Comparison of ENCODE assay signal across 13 cellular contexts in the genomic region with DNA sequence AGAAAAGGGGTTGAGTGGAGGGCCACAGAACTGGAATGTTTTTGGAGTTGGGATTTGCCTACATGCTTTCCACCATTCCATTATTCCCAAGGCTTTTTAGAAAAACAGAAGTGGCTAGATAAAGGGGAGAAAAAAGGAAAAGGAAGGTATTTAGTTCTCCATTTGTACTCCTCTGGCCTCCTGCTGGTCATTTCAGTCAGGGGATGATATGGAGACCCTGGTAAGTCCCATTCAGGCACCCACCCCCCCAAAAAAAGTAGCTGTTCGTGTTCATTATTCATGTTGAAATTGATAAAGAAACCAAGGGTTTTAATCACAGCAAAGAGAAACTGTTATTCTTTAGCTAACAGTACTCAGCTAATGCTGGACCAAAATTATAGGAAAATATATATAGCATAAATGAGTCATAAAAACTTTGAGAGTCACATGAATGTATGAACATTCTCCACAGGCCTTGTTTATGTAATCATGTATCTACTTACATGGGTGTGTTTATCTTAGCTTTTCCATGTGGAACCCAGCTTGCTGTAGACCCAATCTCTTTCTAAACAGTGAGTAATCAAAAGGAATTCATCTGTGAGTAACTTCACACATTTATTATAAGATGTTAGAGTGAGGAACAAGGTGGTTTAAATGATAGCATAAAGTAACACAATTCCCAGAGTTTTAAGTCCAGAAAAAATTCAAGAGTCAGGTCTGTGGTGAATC.
DNase-seq lines count a peak whose midpoint lies in the region; ATAC-seq and TF ChIP-seq lines count a peak whose summit lies in the region.
"Had no signal": no experiment of that assay in that cellular context is flagged by ENCODE, and none has a peak within 500 bp of the region (broad histone marks: within the 10 kb centered on the region; RNA-seq: fewer than 3 reads in every experiment).

No MANE protein-coding gene starts in this region.

- ATAC-seq in HG02588 (IDR thresholded peaks at IDR 0.05; ENCODE audit: unreplicated experiment) (no peak), GM21529 (IDR thresholded peaks at IDR 0.05; ENCODE audit: unreplicated experiment) (no peak), HG03442 (IDR thresholded peaks at IDR 0.05; ENCODE audit: unreplicated experiment) (no peak)
- ATAC-seq: natural killer cell had no signal

- intact Hi-C loops in dorsolateral prefrontal cortex (cut with DNase I) (no loop called here), A673 (cut with micrococcal nuclease; ENCODE audit: unreplicated experiment) (no loop called here)

- BruUV-seq in A673 (replicated peaks; lab: Mats Ljungman, UMichigan), result no TSS peak

- H3K4me1 ChIP-seq in muscle layer of duodenum (ENCODE audit: control insufficient read depth in 1 of 2, insufficient read depth in 2 of 2, low read length in 2 of 2) (peaks cover 0 to 6% of the 10 kb centered on the region in 2 donors), A673 (ENCODE audit: insufficient read depth, low read length, poor library complexity, severe bottlenecking) (no peaks in the 10 kb centered on the region)
- H3K4me1 ChIP-seq: Peyer's patch had no signal

- DNase-seq in BJ (ENCODE audit: low read depth) (peak; percentile 78), NCI-H69 (lab: John Stamatoyannopoulos, UW) (peak; percentile 27), dorsolateral prefrontal cortex (no peak), A673 (ENCODE audit: low spot score) (no peak)
- DNase-seq: activated naive CD8-positive, alpha-beta T cell treated with anti-CD3 and anti-CD28 coated beads, Interleukin-2, amount 10 ng/mL, durations not matched to agents 7 days and 5 days; natural killer cell; NCI-H2029 treated with DMSO at 0.1 percent for 48 hours; Peyer's patch; small intestine had no signal

- H3K36me3 ChIP-seq in BJ (ENCODE audit: control insufficient read depth, insufficient read depth, low read length) (no peaks in the 10 kb centered on the region), muscle layer of duodenum (ENCODE audit: control insufficient read depth in 1 of 2, insufficient read depth in 2 of 2, low read length in 2 of 2) (no peaks in the 10 kb centered on the region), A673 (ENCODE audit: insufficient read depth, low read length, poor library complexity, severe bottlenecking) (no peaks in the 10 kb centered on the region)
- H3K36me3 ChIP-seq: Peyer's patch had no signal

- H3K27ac ChIP-seq in dorsolateral prefrontal cortex (peak overlapping the region in 50 of 59 donors; percentile 1 to 87 (median 61)), muscle layer of duodenum (ENCODE audit: low read length) (peak overlapping the region; percentile 56), A673 (ENCODE audit: low read depth, low read length, poor library complexity, severe bottlenecking) (no peak overlapping the region)
- H3K27ac ChIP-seq: Peyer's patch had no signal

- peaks cover 0 to 2% of the 10 kb centered on the region in 2 donors for H3K9me3 ChIP-seq in muscle layer of duodenum (ENCODE audit: control insufficient read depth in 1 of 2, low read length in 2 of 2)
- no peaks in the 10 kb centered on the region for H3K9me3 ChIP-seq in A673 (ENCODE audit: low read depth, low read length, poor library complexity, severe bottlenecking)

- CTCF ChIA-PET in BJ (lab: Yijun Ruan, JAX) (no interaction called here), A673 (lab: Charles Lee) (no interaction called here)

- H3K27me3 ChIP-seq in BJ (ENCODE audit: control insufficient read depth, insufficient read depth, low read length), result no peaks in the 10 kb centered on the region
- no peaks in the 10 kb centered on the region for H3K27me3 ChIP-seq in dorsolateral prefrontal cortex
- no peaks in the 10 kb centered on the region for H3K27me3 ChIP-seq in muscle layer of duodenum (ENCODE audit: low read depth, low read length)
- no peaks in the 10 kb centered on the region for H3K27me3 ChIP-seq in A673 (replicated peaks; ENCODE audit: insufficient read depth, low read depth, low read length, poor library complexity)
- H3K27me3 ChIP-seq: Peyer's patch had no signal

- no peak for TF ChIP-seq CTCF in BJ (IDR thresholded peaks at IDR 0.05; ENCODE audit: insufficient read depth, low read depth, low read length)
- peak in 2 of 56 donors; percentile 7 to 9 for TF ChIP-seq CTCF in dorsolateral prefrontal cortex (IDR thresholded peaks at IDR 0.05 in 54 of 56, conservative IDR thresholded peaks at IDR 0.05 in 2 of 56; ENCODE audit: low read depth in 1 of 56, partially characterized antibody in 56 of 56)
- TF ChIP-seq CTCF in A673 (conservative IDR thresholded peaks at IDR 0.05; ENCODE audit: low read depth, low read length), result no peak

- POLR2A ChIA-PET in BJ (lab: Charles Lee) (no interaction called here), A673 (lab: Charles Lee; ENCODE audit: low non-redundant PET) (no interaction called here)

- H3K4me3 ChIP-seq in BJ (ENCODE audit: low read depth, low read length), result no peak overlapping the region
- no peak overlapping the region for H3K4me3 ChIP-seq in dorsolateral prefrontal cortex
- H3K4me3 ChIP-seq in muscle layer of duodenum (ENCODE audit: low read depth in 1 of 2, low read length in 2 of 2), result no peak overlapping the region
- no peak overlapping the region for H3K4me3 ChIP-seq in A673 (ENCODE audit: low read depth, low read length, poor library complexity, severe bottlenecking)
- H3K4me3 ChIP-seq: Peyer's patch had no signal

Comparison
In these comparisons a context has a peak if more than half of its experiments do, and no peak if none do; other contexts are left out.
1. DNase-seq: peak in BJ (single experiment) and NCI-H69 (single experiment); none in dorsolateral prefrontal cortex (0 of 10) and A673 (single experiment).